ENCODE assay signal across 8 cellular contexts in genomic region chr17:77125432-77125901, GRCh38. TPM values are rescaled to one million over a fixed set of nuclear protein-coding genes. Genes with fewer than 3 reads are reported as not detected.
A peak's percentile ranks its signal among the peaks of the same experiment; 100 is the strongest.
DNase-seq lines count a peak whose midpoint lies in the region; ATAC-seq and TF ChIP-seq lines count a peak whose summit lies in the region.

No MANE protein-coding gene starts in this region.

- H3K4me3 ChIP-seq in astrocyte of the cerebellum (ENCODE audit: low read depth, low read length) = no peak overlapping the region

- intact Hi-C loops in natural killer cell (cut with micrococcal nuclease) = no loop called here

- H3K36me3 Mint-ChIP-seq in natural killer cell treated with Interleukin-12 subunit alpha and Interleukin-12 subunit beta and Interleukin-15 and Interleukin-18, amount 100 ng/mL, for 72 hours = no peaks in the 10 kb centered on the region
- no peaks in the 10 kb centered on the region for H3K36me3 Mint-ChIP-seq in natural killer cell

- no peak overlapping the region for H3K4me3 Mint-ChIP-seq in natural killer cell treated with Interleukin-12 subunit alpha and Interleukin-12 subunit beta and Interleukin-15 and Interleukin-18, amount 100 ng/mL, for 72 hours
- no peak overlapping the region for H3K4me3 Mint-ChIP-seq in natural killer cell

- no peaks in the 10 kb centered on the region for H3K9me3 Mint-ChIP-seq in natural killer cell treated with Interleukin-12 subunit alpha and Interleukin-12 subunit beta and Interleukin-15 and Interleukin-18, amount 100 ng/mL, for 72 hours
- H3K9me3 Mint-ChIP-seq in natural killer cell = no peaks in the 10 kb centered on the region

- no peak for ATAC-seq in natural killer cell treated with Interleukin-12 subunit alpha and Interleukin-12 subunit beta and Interleukin-15 and Interleukin-18, amount 100 ng/mL, for 72 hours
- ATAC-seq in natural killer cell = no peak
- no peak for ATAC-seq in HG03520 (IDR thresholded peaks at IDR 0.05; ENCODE audit: unreplicated experiment)

- TF ChIP-seq CTCF in natural killer cell (IDR thresholded peaks at IDR 0.05) (no peak), astrocyte of the cerebellum (IDR thresholded peaks at IDR 0.05; ENCODE audit: low read depth, low read length, missing control alignments) (no peak)

- in situ Hi-C loops in astrocyte of the cerebellum (cut with HindIII; ENCODE audit: low sequenced_read_pairs) = no loop called here

- peaks cover 17 to 27% of the 10 kb centered on the region in 2 donors for H3K4me1 Mint-ChIP-seq in natural killer cell treated with Interleukin-12 subunit alpha and Interleukin-12 subunit beta and Interleukin-15 and Interleukin-18, amount 100 ng/mL, for 72 hours (ENCODE audit: low read depth in 2 of 2)
- peaks cover 7 to 25% of the 10 kb centered on the region in 2 donors for H3K4me1 Mint-ChIP-seq in natural killer cell

- H3K27ac Mint-ChIP-seq in natural killer cell treated with Interleukin-12 subunit alpha and Interleukin-12 subunit beta and Interleukin-15 and Interleukin-18, amount 100 ng/mL, for 72 hours = peak overlapping the region; percentile 46 to 50
- no peak overlapping the region for H3K27ac Mint-ChIP-seq in natural killer cell

- no peaks in the 10 kb centered on the region for H3K27me3 Mint-ChIP-seq in natural killer cell treated with Interleukin-12 subunit alpha and Interleukin-12 subunit beta and Interleukin-15 and Interleukin-18, amount 100 ng/mL, for 72 hours
- H3K27me3 Mint-ChIP-seq in natural killer cell (ENCODE audit: low read depth in 2 of 2) = no peaks in the 10 kb centered on the region

- DNase-seq in natural killer cell treated with Interleukin-12 subunit alpha and Interleukin-12 subunit beta and Interleukin-15 and Interleukin-18, amount 100 ng/mL, for 72 hours (ENCODE audit: low spot score) = no peak
- no peak for DNase-seq in natural killer cell
- peak; percentile 91 for DNase-seq in astrocyte of the cerebellum (ENCODE audit: low read depth)
- DNase-seq in kidney glomerular epithelial cell (lab: John Stamatoyannopoulos, UW) = peak; percentile 98
- DNase-seq in activated gamma-delta T cell treated with Interleukin-2 at 50 U/mL for 16 hours = no peak
- no peak for DNase-seq in GDM1 (lab: John Stamatoyannopoulos, UW)
- no peak for DNase-seq in DMS 273 treated with DMSO at 0.1 percent for 48 hours (lab: John Stamatoyannopoulos, UW)

RNA-seq across cellular contexts. Expression of gene SEC14L1, which starts 15.3 kb away (rescaled TPM):
- 100 to 1,000 TPM in 1 of 2 donors, 10 to 100 TPM in 1; 91.6 to 117 TPM for total RNA-seq in natural killer cell treated with Interleukin-12 subunit alpha and Interleukin-12 subunit beta and Interleukin-15 and Interleukin-18, amount 100 ng/mL, for 72 hours
- 100 to 1,000 TPM; 129 to 160 (median 129) TPM for total RNA-seq in natural killer cell

Comparison
In these comparisons a context has a peak if more than half of its experiments do, and no peak if none do; other contexts are left out.
1. H3K27ac Mint-ChIP-seq: peak in natural killer cell treated with Interleukin-12 subunit alpha and Interleukin-12 subunit beta and Interleukin-15 and Interleukin-18, amount 100 ng/mL, for 72 hours (2 of 2); none in natural killer cell (0 of 2).
2. DNase-seq: peak in astrocyte of the cerebellum (single experiment) and kidney glomerular epithelial cell (single experiment); none in natural killer cell treated with Interleukin-12 subunit alpha and Interleukin-12 subunit beta and Interleukin-15 and Interleukin-18, amount 100 ng/mL, for 72 hours (single experiment), natural killer cell (single experiment), activated gamma-delta T cell treated with Interleukin-2 at 50 U/mL for 16 hours (single experiment), GDM1 (single experiment) and DMS 273 treated with DMSO at 0.1 percent for 48 hours (single experiment).